In the genomic region with DNA sequence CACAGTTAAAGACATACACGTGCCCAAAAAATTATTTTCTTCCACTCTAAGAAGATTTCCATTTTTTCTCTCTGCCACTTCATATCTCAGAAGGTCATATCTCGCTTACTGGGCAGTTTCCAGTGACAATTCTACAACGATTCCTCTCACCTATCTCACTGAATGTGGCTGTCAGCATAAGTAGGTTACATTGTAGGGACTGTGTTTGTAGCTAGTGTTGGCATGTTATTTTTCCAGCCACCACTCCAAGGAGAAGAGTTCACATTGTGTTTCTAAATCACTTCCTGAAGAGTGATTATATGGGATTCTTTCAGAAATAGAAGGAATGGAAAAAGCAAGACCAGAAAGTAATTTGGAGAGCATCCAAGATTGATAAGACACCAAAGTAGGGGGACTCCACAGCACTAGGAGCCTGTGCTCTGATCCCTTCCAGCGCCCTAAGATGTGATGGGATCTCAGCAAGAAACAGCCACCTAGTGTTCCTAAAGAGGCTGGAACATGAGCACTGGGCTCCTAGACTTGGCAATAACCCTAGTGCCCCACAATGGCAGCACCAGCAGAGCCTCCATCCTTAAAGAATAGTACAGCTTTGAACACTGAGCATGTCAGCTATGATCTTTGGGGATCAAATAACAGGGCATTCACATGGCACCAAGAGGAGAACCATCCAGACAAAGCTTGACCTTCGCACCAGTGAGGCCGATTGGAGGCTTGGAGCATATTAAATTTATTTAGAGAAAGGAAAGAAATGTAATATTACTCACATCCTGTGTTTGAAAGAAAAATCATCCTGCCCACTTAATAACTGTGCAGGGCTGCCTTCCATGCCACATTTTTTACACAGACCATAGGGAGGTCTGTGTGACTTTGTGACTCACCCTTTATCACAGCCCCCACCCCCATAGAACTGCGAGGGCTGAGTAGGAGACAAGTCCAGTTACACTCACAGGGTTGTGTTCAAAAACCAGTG, we compare ENCODE assay signal across 8 cellular contexts. TPM values are rescaled to one million over a fixed set of nuclear protein-coding genes. Genes with fewer than 3 reads are reported as not detected.
A peak's percentile ranks its signal among the peaks of the same experiment; 100 is the strongest.
DNase-seq lines count a peak whose midpoint lies in the region; ATAC-seq and TF ChIP-seq lines count a peak whose summit lies in the region.

No MANE protein-coding gene starts in this region.

- no peak overlapping the region for H2AFZ ChIP-seq in hepatocyte

- TF ChIP-seq CTCF in BJ (IDR thresholded peaks at IDR 0.05; ENCODE audit: insufficient read depth, low read depth, low read length) (no peak), hepatocyte (IDR thresholded peaks at IDR 0.05; ENCODE audit: poor library complexity) (no peak)

- ATAC-seq in GM21390 (IDR thresholded peaks at IDR 0.05; ENCODE audit: unreplicated experiment), result no peak
- no peak for ATAC-seq in GM18520 (IDR thresholded peaks at IDR 0.05; ENCODE audit: unreplicated experiment)

- no peak overlapping the region for H3K4me3 ChIP-seq in BJ (ENCODE audit: low read depth, low read length)
- no peak overlapping the region for H3K4me3 ChIP-seq in hepatocyte

- H3K79me2 ChIP-seq in hepatocyte, result no peaks in the 10 kb centered on the region

- H3K27ac ChIP-seq in hepatocyte, result peak overlapping the region; percentile 26

- H3K9me2 ChIP-seq in hepatocyte (replicated peaks; ENCODE audit: insufficient read depth), result no peaks in the 10 kb centered on the region

- H3K36me3 ChIP-seq in BJ (ENCODE audit: control insufficient read depth, insufficient read depth, low read length) (no peaks in the 10 kb centered on the region), hepatocyte (replicated peaks; ENCODE audit: insufficient read depth, low read depth) (no peaks in the 10 kb centered on the region)

- H3K4me1 ChIP-seq in hepatocyte (ENCODE audit: insufficient read depth), result peaks cover 9% of the 10 kb centered on the region

- no peaks in the 10 kb centered on the region for H3K27me3 ChIP-seq in BJ (ENCODE audit: control insufficient read depth, insufficient read depth, low read length)
- H3K27me3 ChIP-seq in hepatocyte, result no peaks in the 10 kb centered on the region

- POLR2A ChIA-PET in BJ (lab: Charles Lee), result no interaction called here

- no peak overlapping the region for H3K4me2 ChIP-seq in hepatocyte

- H3K9me3 ChIP-seq in hepatocyte (ENCODE audit: low read depth), result no peaks in the 10 kb centered on the region

- CTCF ChIA-PET in BJ (lab: Yijun Ruan, JAX), result interaction anchor here (1.2 to 1.6 kb wide), 4 partner anchors 9 to 335 kb away, joined by 3 to 4 read pairs (median 3); no protein-coding TSS in a partner anchor

- WGBS in hepatocyte (ENCODE audit: low lambda C conversion rate, missing lambda C conversion rate), result 76% methylated on average over 7 of the region's 7 CpGs

- DNase-seq in BJ (ENCODE audit: low read depth), result peak; percentile 91
- DNase-seq in HCEC 1CT, result peak; percentile 98
- DNase-seq in SW 1271 (lab: John Stamatoyannopoulos, UW), result peak; percentile 7 to 37
- peak; percentile 35 for DNase-seq in hepatocyte (ENCODE audit: low spot score)
- no peak for DNase-seq in NCI-H2029 treated with DMSO at 0.1 percent for 48 hours (lab: John Stamatoyannopoulos, UW)
- DNase-seq in NCI-H345 (lab: John Stamatoyannopoulos, UW), result no peak

- no peaks in the 10 kb centered on the region for H4K20me1 ChIP-seq in hepatocyte (ENCODE audit: insufficient read depth, poor library complexity, severe bottlenecking)

RNA-seq across cellular contexts. Expression of a gene that starts 51.8 kb away (rescaled TPM):
- polyA plus RNA-seq in BJ (2011; rRNA removed), result 1,794 and 2,064 TPM in 2 replicates
- 961 and 1,374 TPM in 2 replicates for polyA minus RNA-seq in BJ (2011; rRNA and poly(A)+ RNA removed)
- 36.0 and 47.8 TPM in 2 replicates for total RNA-seq in hepatocyte
- 43.3 and 60.2 TPM in 2 replicates for polyA plus RNA-seq in hepatocyte

Comparison
In these comparisons a context has a peak if more than half of its experiments do, and no peak if none do; other contexts are left out.
1. DNase-seq: peak in BJ (single experiment), HCEC 1CT (single experiment), SW 1271 (2 of 2) and hepatocyte (single experiment); none in NCI-H2029 treated with DMSO at 0.1 percent for 48 hours (single experiment) and NCI-H345 (single experiment).
2. RNA of a gene that starts 51.8 kb away (polyA plus RNA-seq): 1,794 to 2,064 TPM in BJ; 43.3 to 60.2 TPM in hepatocyte; every median in the first group is over 10 times any median in the second.